Comparison of ENCODE assay signal across 17 cellular contexts in the genomic region with DNA sequence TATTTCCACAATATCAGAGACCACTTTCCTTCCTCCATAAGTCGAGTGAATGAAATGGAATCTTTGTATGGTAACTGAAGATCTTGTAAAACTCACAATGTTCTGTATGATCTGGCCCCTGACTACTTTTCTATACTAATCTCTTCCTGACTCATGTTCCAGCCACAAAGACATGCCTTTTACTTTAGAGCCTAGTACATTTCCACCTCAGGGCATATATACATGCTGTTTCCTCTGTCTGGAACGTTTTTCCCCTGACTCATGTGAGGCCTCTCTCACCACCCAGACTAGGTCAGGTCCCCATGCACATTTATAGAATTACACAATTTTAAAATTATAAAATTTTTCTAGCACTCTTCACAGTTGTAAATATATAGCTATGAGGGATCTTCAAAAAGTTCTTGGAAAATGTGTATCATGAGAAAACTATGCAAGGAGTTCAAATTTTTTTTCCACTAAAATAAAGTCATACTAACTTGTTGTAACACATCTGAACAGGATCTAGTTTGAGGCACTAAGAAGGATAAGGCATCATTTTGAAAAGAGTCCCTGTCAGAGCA.
DNase-seq lines count a peak whose midpoint lies in the region; ATAC-seq and TF ChIP-seq lines count a peak whose summit lies in the region.
"Had no signal": no experiment of that assay in that cellular context is flagged by ENCODE, and none has a peak within 500 bp of the region (broad histone marks: within the 10 kb centered on the region; RNA-seq: fewer than 3 reads in every experiment).

No MANE protein-coding gene starts in this region.

- no peaks in the 10 kb centered on the region for H3K27me3 ChIP-seq in AG04450 (ENCODE audit: control insufficient read depth, insufficient read depth, low read length)
- H3K27me3 ChIP-seq: stomach had no signal

- H3K9me3 ChIP-seq in AG04450 (ENCODE audit: control insufficient read depth, insufficient read depth, low read length), result no peaks in the 10 kb centered on the region
- H3K9me3 ChIP-seq: stomach had no signal

- ATAC-seq in GM21390 (IDR thresholded peaks at IDR 0.05; ENCODE audit: unreplicated experiment), result no peak
- ATAC-seq in GM18858 (IDR thresholded peaks at IDR 0.05; ENCODE audit: unreplicated experiment), result no peak
- ATAC-seq: activated CD8-positive, alpha-beta memory T cell treated with anti-CD3 and anti-CD28 coated beads, Interleukin-2, amount 10 ng/mL, durations not matched to agents 7 days and 5 days; HepG2; naive thymus-derived CD8-positive, alpha-beta T cell; right cardiac atrium had no signal

- CTCF ChIA-PET in AG04450 (lab: Charles Lee), result no interaction called here

- in situ Hi-C loops in astrocyte of the cerebellum (cut with HindIII; ENCODE audit: low sequenced_read_pairs), result no loop called here

- TF ChIP-seq CTCF in AG04450 (IDR thresholded peaks at IDR 0.05; ENCODE audit: low read depth, low read length), result no peak
- no peak for TF ChIP-seq CTCF in astrocyte of the cerebellum (IDR thresholded peaks at IDR 0.05; ENCODE audit: low read depth, low read length, missing control alignments)

- POLR2A ChIA-PET in AG04450 (lab: Yijun Ruan, JAX), result no interaction called here

- no peak overlapping the region for H3K4me3 ChIP-seq in AG04450 (ENCODE audit: low read depth, low read length)
- no peak overlapping the region for H3K4me3 ChIP-seq in astrocyte of the cerebellum (ENCODE audit: low read depth, low read length)
- H3K4me3 ChIP-seq: stomach had no signal

- no peak overlapping the region for H3K27ac ChIP-seq in AG04450 (ENCODE audit: low read depth, low read length)
- H3K27ac ChIP-seq: stomach had no signal

- DNase-seq in AG04450 (ENCODE audit: low read depth, low spot score) (peak; percentile 39), HPDE6-E6E7 (ENCODE audit: extremely low spot score) (peak; percentile 49), astrocyte of the cerebellum (ENCODE audit: low read depth) (peak; percentile 1), hepatic stellate cell (ENCODE audit: low spot score) (peak; percentile 19), pons (ENCODE audit: low spot score) (no peak), cerebellar cortex (ENCODE audit: low spot score) (no peak)
- DNase-seq: activated CD8-positive, alpha-beta memory T cell treated with anti-CD3 and anti-CD28 coated beads, Interleukin-2, amount 10 ng/mL, durations not matched to agents 7 days and 5 days; C1 segment of cervical spinal cord; GF-D8; naive thymus-derived CD8-positive, alpha-beta T cell; NCI-H748 treated with DMSO at 0.1 percent for 48 hours; right cardiac atrium; SHP77; stomach had no signal

Comparison
In these comparisons a context has a peak if more than half of its experiments do, and no peak if none do; other contexts are left out.
1. DNase-seq: peak in AG04450 (single experiment), HPDE6-E6E7 (single experiment), astrocyte of the cerebellum (single experiment) and hepatic stellate cell (single experiment); none in pons (single experiment) and cerebellar cortex (single experiment).